ENCODE assay signal across 1 cellular context in genomic region chr19:45497791-45498190, GRCh38.
TF ChIP-seq lines count a peak whose summit lies in the region.

No MANE protein-coding gene starts in this region.

TF ChIP-seq in H1, 55 proteins besides CTCF, POLR2A, EP300 and RAD21:
- TF ChIP-seq CBX8 (IDR thresholded peaks at IDR 0.05; ENCODE audit: borderline replicate concordance, low read depth, low read length) (no peak), SRF (IDR thresholded peaks at IDR 0.05; ENCODE audit: low read depth, low read length) (0 out of 2 replicates have a peak, but pooled peaks have one; percentile 30)
